26 cellular contexts compared by ENCODE assay signal in the genomic region with DNA sequence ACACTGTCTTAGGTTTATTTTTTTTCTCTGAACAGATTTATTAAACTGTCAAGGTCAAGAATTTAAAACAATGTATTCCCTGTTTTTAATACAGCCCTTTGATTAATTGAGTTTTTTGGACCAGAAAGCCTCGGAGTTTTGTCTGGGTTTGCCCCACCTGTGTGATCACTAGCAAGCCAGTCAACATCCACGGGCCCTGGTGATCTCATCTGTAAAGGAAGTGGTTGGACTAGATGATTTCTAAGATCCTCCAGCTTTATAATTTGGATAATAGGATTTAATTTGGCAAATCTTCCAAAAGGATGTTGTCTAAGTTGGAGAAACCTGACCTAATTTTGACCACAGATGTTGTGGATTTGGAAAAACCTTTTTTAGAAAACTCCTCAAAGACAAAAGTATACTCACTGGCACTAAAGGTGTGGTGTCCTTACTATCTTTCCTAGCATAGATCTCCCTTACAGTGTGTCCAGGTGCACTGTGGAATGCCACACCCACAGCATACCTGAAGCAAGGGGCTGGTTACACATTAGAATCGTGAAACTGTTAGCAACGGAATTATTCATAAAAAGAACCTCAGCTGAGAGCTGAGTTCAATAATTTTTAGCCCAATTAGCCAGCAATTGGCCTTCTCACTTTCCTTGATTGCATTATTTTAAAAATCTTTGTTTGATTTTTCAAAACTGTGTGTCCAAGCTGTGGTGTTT.
A peak's percentile ranks its signal among the peaks of the same experiment; 100 is the strongest.
DNase-seq lines count a peak whose midpoint lies in the region; FAIRE-seq and TF ChIP-seq lines count a peak whose summit lies in the region.
"Had no signal": no experiment of that assay in that cellular context is flagged by ENCODE, and none has a peak within 500 bp of the region (broad histone marks: within the 10 kb centered on the region; RNA-seq: fewer than 3 reads in every experiment).

No MANE protein-coding gene starts in this region.

- H3K4me1 ChIP-seq in breast epithelium (no peaks in the 10 kb centered on the region), keratinocyte (ENCODE audit: control insufficient read depth, extremely low read depth, insufficient read depth, low read length) (peaks cover 31% of the 10 kb centered on the region)
- H3K4me1 ChIP-seq: spleen, upper lobe of right lung had no signal

- H3K36me3 ChIP-seq in breast epithelium, result no peaks in the 10 kb centered on the region
- no peaks in the 10 kb centered on the region for H3K36me3 ChIP-seq in keratinocyte (ENCODE audit: control insufficient read depth in 2 of 2, extremely low read depth in 1 of 2, insufficient read depth in 2 of 2, low read length in 2 of 2)
- H3K36me3 ChIP-seq: spleen, upper lobe of right lung had no signal

- H3K27me3 ChIP-seq in breast epithelium, result no peaks in the 10 kb centered on the region
- no peaks in the 10 kb centered on the region for H3K27me3 ChIP-seq in keratinocyte (ENCODE audit: control insufficient read depth, extremely low read depth, insufficient read depth, low read length)
- H3K27me3 ChIP-seq: spleen, upper lobe of right lung had no signal

- no peaks in the 10 kb centered on the region for H3K27me3 Mint-ChIP-seq in activated naive CD4-positive, alpha-beta T cell treated with anti-CD3 and anti-CD28 coated beads, Interleukin-2, amount 10 ng/mL, durations not matched to agents 7 days and 5 days

- no peak for DNase-seq in activated naive CD4-positive, alpha-beta T cell treated with anti-CD3 and anti-CD28 coated beads, Interleukin-2, amount 10 ng/mL, durations not matched to agents 7 days and 5 days
- DNase-seq in activated naive CD4-positive, alpha-beta T cell treated with anti-CD3 and anti-CD28 coated beads, Interleukin-2, amount 50 U/mL, for 16 hours, result no peak
- no peak for DNase-seq in breast epithelium (ENCODE audit: low spot score in 2 of 2)
- DNase-seq in keratinocyte (ENCODE audit: low read depth, low spot score), result no peak
- no peak for DNase-seq in NCI-H1092 (lab: John Stamatoyannopoulos, UW)
- no peak for DNase-seq in NCI-H2107 treated with DMSO at 0.1 percent for 48 hours (lab: John Stamatoyannopoulos, UW; ENCODE audit: unreplicated experiment)
- DNase-seq in NCI-H1417 (lab: John Stamatoyannopoulos, UW), result no peak
- no peak for DNase-seq in frontal cortex (ENCODE audit: low spot score in 2 of 2)
- DNase-seq: activated CD4-positive, CD25-positive, alpha-beta regulatory T cell treated with anti-CD3 and anti-CD28 coated beads, Interleukin-2, amount 50 U/mL, for 72 hours; aorta; EL; GM23248; Kasumi-1; kidney; naive B cell; NCI-H524 treated with DMSO at 0.1 percent for 48 hours; nucleus accumbens; spleen; stimulated activated CD4-positive, alpha-beta T cell treated with anti-CD3 and anti-CD28 coated beads, Interleukin-4, amount 100 ng/mL, for 1 hour; upper lobe of right lung had no signal

- H3K4me1 Mint-ChIP-seq in activated naive CD4-positive, alpha-beta T cell treated with anti-CD3 and anti-CD28 coated beads, Interleukin-2, amount 10 ng/mL, durations not matched to agents 7 days and 5 days, result no peaks in the 10 kb centered on the region
- H3K4me1 Mint-ChIP-seq: B cell; central memory CD8-positive, alpha-beta T cell; memory B cell; naive B cell had no signal

- H3K9ac ChIP-seq in keratinocyte (ENCODE audit: control insufficient read depth, extremely low read depth, insufficient read depth, low read length), result peak overlapping the region; percentile 14
- H3K9ac ChIP-seq: GM23248 had no signal

- FAIRE-seq in keratinocyte (lab: Jason Lieb, UNC), result peak; percentile 94
- FAIRE-seq in frontal cortex (lab: Jason Lieb, UNC), result no peak
- FAIRE-seq: A549, kidney had no signal

- H3K4me3 Mint-ChIP-seq in activated naive CD4-positive, alpha-beta T cell treated with anti-CD3 and anti-CD28 coated beads, Interleukin-2, amount 10 ng/mL, durations not matched to agents 7 days and 5 days, result no peak overlapping the region
- H3K4me3 Mint-ChIP-seq: B cell; central memory CD8-positive, alpha-beta T cell; memory B cell; naive B cell; stimulated activated naive CD8-positive, alpha-beta T cell treated with anti-CD3 and anti-CD28 coated beads, Interleukin-15, Interleukin-2, amounts not matched to agents 100 ng/mL and 50 ng/mL, for 24 hours had no signal

- H3K4me2 ChIP-seq in keratinocyte (ENCODE audit: control insufficient read depth, extremely low read depth, insufficient read depth, low read depth, low read length), result peak overlapping the region; percentile 54
- H3K4me2 ChIP-seq: A549 had no signal

- no peaks in the 10 kb centered on the region for H3K36me3 Mint-ChIP-seq in activated naive CD4-positive, alpha-beta T cell treated with anti-CD3 and anti-CD28 coated beads, Interleukin-2, amount 10 ng/mL, durations not matched to agents 7 days and 5 days
- H3K36me3 Mint-ChIP-seq: activated naive CD4-positive, alpha-beta T cell treated with anti-CD3 and anti-CD28 coated beads, Interleukin-2, amount 50 U/mL, for 72 hours; memory B cell; naive B cell had no signal

- no peaks in the 10 kb centered on the region for H3K9me3 ChIP-seq in breast epithelium
- no peaks in the 10 kb centered on the region for H3K9me3 ChIP-seq in keratinocyte (ENCODE audit: control insufficient read depth, low read depth, low read length)
- H3K9me3 ChIP-seq: A549, spleen, upper lobe of right lung had no signal

- no peaks in the 10 kb centered on the region for H4K20me1 ChIP-seq in keratinocyte (ENCODE audit: control insufficient read depth, extremely low read depth, insufficient read depth, low read length)

- no peaks in the 10 kb centered on the region for H3K9me3 Mint-ChIP-seq in activated naive CD4-positive, alpha-beta T cell treated with anti-CD3 and anti-CD28 coated beads, Interleukin-2, amount 10 ng/mL, durations not matched to agents 7 days and 5 days
- H3K9me3 Mint-ChIP-seq: activated naive CD4-positive, alpha-beta T cell treated with anti-CD3 and anti-CD28 coated beads, Interleukin-2, amount 50 U/mL, for 72 hours; central memory CD8-positive, alpha-beta T cell; memory B cell; naive B cell; stimulated activated naive CD8-positive, alpha-beta T cell treated with anti-CD3 and anti-CD28 coated beads, Interleukin-15, Interleukin-2, amounts not matched to agents 100 ng/mL and 50 ng/mL, for 24 hours had no signal

- H3K79me2 ChIP-seq in keratinocyte (ENCODE audit: control insufficient read depth, insufficient read depth, low read length), result no peaks in the 10 kb centered on the region

- no peak for TF ChIP-seq CTCF in breast epithelium (IDR thresholded peaks at IDR 0.05)
- TF ChIP-seq CTCF in keratinocyte (optimal IDR thresholded peaks at IDR 0.05 in 1 of 3, IDR thresholded peaks at IDR 0.05 in 1 of 3, conservative IDR thresholded peaks at IDR 0.05 in 1 of 3; ENCODE audit: extremely low read depth in 1 of 3, insufficient read depth in 2 of 3, low read length in 3 of 3), result no peak

- CTCF ChIA-PET in activated naive CD4-positive, alpha-beta T cell treated with anti-CD3 and anti-CD28 coated beads, Interleukin-2, amount 10 ng/mL, durations not matched to agents 7 days and 5 days (lab: Charles Lee), result no interaction called here

- H3K27ac ChIP-seq in breast epithelium (peak overlapping the region; percentile 1 to 59), keratinocyte (ENCODE audit: control insufficient read depth, insufficient read depth, low read length) (peak overlapping the region; percentile 77)
- H3K27ac ChIP-seq: A549, GM23248, spleen, upper lobe of right lung had no signal

- no peak for TF ChIP-seq POLR2A in breast epithelium (IDR thresholded peaks at IDR 0.05)

- H3K9me1 ChIP-seq in keratinocyte (ENCODE audit: control insufficient read depth, extremely low read depth, insufficient read depth, low read length), result no peaks in the 10 kb centered on the region

- no peak overlapping the region for H3K4me3 ChIP-seq in breast epithelium
- H3K4me3 ChIP-seq in keratinocyte (ENCODE audit: control insufficient read depth in 2 of 3, extremely low read depth in 1 of 3, insufficient read depth in 2 of 3, low read depth in 1 of 3, low read length in 3 of 3), result no peak overlapping the region
- H3K4me3 ChIP-seq: A549, GM23248, spleen, upper lobe of right lung had no signal

- H3K27ac Mint-ChIP-seq in activated naive CD4-positive, alpha-beta T cell treated with anti-CD3 and anti-CD28 coated beads, Interleukin-2, amount 10 ng/mL, durations not matched to agents 7 days and 5 days, result peak overlapping the region; percentile 33
- H3K27ac Mint-ChIP-seq: activated naive CD4-positive, alpha-beta T cell treated with anti-CD3 and anti-CD28 coated beads, Interleukin-2, amount 50 U/mL, for 72 hours; B cell; memory B cell; naive B cell; stimulated activated naive CD8-positive, alpha-beta T cell treated with anti-CD3 and anti-CD28 coated beads, Interleukin-15, Interleukin-2, amounts not matched to agents 100 ng/mL and 50 ng/mL, for 24 hours had no signal

- dilution Hi-C loops in keratinocyte (cut with MboI; ENCODE audit: extremely low pct_ligation_motif_present, low sequenced_read_pairs), result no loop called here

- H2AFZ ChIP-seq in keratinocyte (ENCODE audit: control insufficient read depth, low read length), result peak overlapping the region; percentile 35
- H2AFZ ChIP-seq: GM23248 had no signal

- intact Hi-C loops in breast epithelium (cut with DNase I; ENCODE audit: low total_unique reads), result no loop called here
